Comparison of ENCODE assay signal across 9 cellular contexts in the genomic region with DNA sequence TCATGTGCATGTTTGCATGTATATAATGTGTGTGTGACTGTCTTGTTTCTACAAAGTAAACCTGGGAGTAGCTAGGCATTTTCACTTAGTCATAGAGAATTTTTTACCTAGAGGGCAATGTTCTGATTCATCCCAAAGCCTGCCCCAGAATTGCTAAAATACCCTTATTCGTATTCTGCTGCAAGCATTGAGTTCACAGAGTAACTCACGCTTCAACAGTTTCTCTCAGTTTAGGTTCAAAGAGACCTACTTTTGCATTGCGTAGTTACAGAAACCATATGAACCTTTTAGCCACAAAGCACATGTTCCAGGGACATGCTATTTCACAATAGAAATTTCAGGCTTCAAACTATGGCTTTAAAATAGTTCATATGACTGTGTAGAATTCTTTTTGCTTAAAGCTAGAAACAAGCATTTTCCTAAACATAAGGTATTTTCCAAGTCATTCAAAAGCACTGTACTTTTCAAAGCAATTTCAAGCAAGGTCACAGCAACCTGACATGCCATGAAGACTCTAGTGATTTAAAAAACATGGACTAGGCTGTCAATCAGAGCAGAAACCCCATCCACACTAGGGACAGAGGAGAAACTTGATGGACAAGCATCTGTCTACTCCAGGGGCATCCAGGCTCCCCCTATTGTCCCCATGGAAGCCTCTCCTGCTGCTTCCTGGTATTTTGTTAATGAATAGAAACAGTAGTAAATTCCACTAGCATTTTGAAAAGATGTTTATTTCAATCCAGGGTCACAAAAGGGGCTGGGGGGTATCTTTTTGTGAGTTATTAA.
A peak's percentile ranks its signal among the peaks of the same experiment; 100 is the strongest.
DNase-seq lines count a peak whose midpoint lies in the region; ATAC-seq and TF ChIP-seq lines count a peak whose summit lies in the region.
"Had no signal": no experiment of that assay in that cellular context is flagged by ENCODE, and none has a peak within 500 bp of the region (broad histone marks: within the 10 kb centered on the region; RNA-seq: fewer than 3 reads in every experiment).

No MANE protein-coding gene starts in this region.

- H3K4me1 ChIP-seq in smooth muscle cell (ENCODE audit: low read depth) (peaks cover 21% of the 10 kb centered on the region), tibial nerve (no peaks in the 10 kb centered on the region)

- H3K4me3 ChIP-seq in smooth muscle cell (no peak overlapping the region), tibial nerve (no peak overlapping the region)

- no peak overlapping the region for H3K9ac ChIP-seq in smooth muscle cell (ENCODE audit: low read depth)

- TF ChIP-seq CTCF in smooth muscle cell (IDR thresholded peaks at IDR 0.05; ENCODE audit: borderline replicate concordance, insufficient read depth, poor library complexity, severe bottlenecking), result no peak
- TF ChIP-seq CTCF in tibial nerve (IDR thresholded peaks at IDR 0.05), result no peak

- DNase-seq in NCI-H82 (lab: John Stamatoyannopoulos, UW) (peak; percentile 20), NCI-H82 treated with DMSO at 0.1 percent for 48 hours (lab: John Stamatoyannopoulos, UW; ENCODE audit: unreplicated experiment) (no peak), HS-5 (ENCODE audit: low read depth) (peak; percentile 2), fibroblast of gingiva (ENCODE audit: low read depth) (peak; percentile 9), smooth muscle cell (lab: John Stamatoyannopoulos, UW; ENCODE audit: unreplicated experiment) (no peak), tibial nerve (ENCODE audit: low spot score in 2 of 2) (no peak), SHP77 treated with DMSO at 0.1 percent for 48 hours (lab: John Stamatoyannopoulos, UW) (no peak)
- DNase-seq in stimulated activated naive CD8-positive, alpha-beta T cell treated with anti-CD3 and anti-CD28 coated beads, Interleukin-15, amount 100 ng/mL, for 72 hours, result no peak
- DNase-seq: activated CD4-positive, alpha-beta T cell treated with anti-CD3 and anti-CD28 coated beads, Interleukin-2, amount 50 U/mL, for 48 hours had no signal

- no peak for TF ChIP-seq EP300 in tibial nerve (IDR thresholded peaks at IDR 0.05)

- no peaks in the 10 kb centered on the region for H3F3A ChIP-seq in smooth muscle cell (ENCODE audit: low read depth)

- H3K4me2 ChIP-seq in smooth muscle cell, result no peak overlapping the region

- H3K36me3 ChIP-seq in smooth muscle cell (ENCODE audit: low read depth) (no peaks in the 10 kb centered on the region), tibial nerve (no peaks in the 10 kb centered on the region)

- no peaks in the 10 kb centered on the region for H4K20me1 ChIP-seq in smooth muscle cell (ENCODE audit: low read depth)

- H3K27ac Mint-ChIP-seq in stimulated activated naive CD8-positive, alpha-beta T cell treated with anti-CD3 and anti-CD28 coated beads, Interleukin-15, amount 100 ng/mL, for 72 hours, result no peak overlapping the region

- H3K4me1 Mint-ChIP-seq in stimulated activated naive CD8-positive, alpha-beta T cell treated with anti-CD3 and anti-CD28 coated beads, Interleukin-15, amount 100 ng/mL, for 72 hours, result no peaks in the 10 kb centered on the region

- ATAC-seq in stimulated activated naive CD8-positive, alpha-beta T cell treated with anti-CD3 and anti-CD28 coated beads, Interleukin-15, amount 100 ng/mL, for 72 hours, result no peak

- peaks cover 6 to 7% of the 10 kb centered on the region in 2 donors for H3K9me3 Mint-ChIP-seq in stimulated activated naive CD8-positive, alpha-beta T cell treated with anti-CD3 and anti-CD28 coated beads, Interleukin-15, amount 100 ng/mL, for 72 hours

- H3K4me3 Mint-ChIP-seq in stimulated activated naive CD8-positive, alpha-beta T cell treated with anti-CD3 and anti-CD28 coated beads, Interleukin-15, amount 100 ng/mL, for 72 hours, result no peak overlapping the region

- no peaks in the 10 kb centered on the region for H3K79me2 ChIP-seq in smooth muscle cell (ENCODE audit: low read depth)

- no peak for TF ChIP-seq POLR2A in tibial nerve (IDR thresholded peaks at IDR 0.05)

- H3K27ac ChIP-seq in smooth muscle cell (ENCODE audit: low read depth), result peak overlapping the region; percentile 36
- no peak overlapping the region for H3K27ac ChIP-seq in tibial nerve

- WGBS in smooth muscle cell (ENCODE audit: low lambda C conversion rate), result 50% methylated on average over 3 of the region's 3 CpGs
- WGBS in tibial nerve, 2 donors, result 78 to 91% methylated on average over 3 of the region's 3 CpGs

- H3K9me3 ChIP-seq in smooth muscle cell (replicated peaks; ENCODE audit: low read depth), result no peaks in the 10 kb centered on the region
- H3K9me3 ChIP-seq in tibial nerve, result peaks cover 0 to 10% (median 0%) of the 10 kb centered on the region in 4 donors

- no peaks in the 10 kb centered on the region for H3K27me3 ChIP-seq in smooth muscle cell (ENCODE audit: low read depth)
- no peaks in the 10 kb centered on the region for H3K27me3 ChIP-seq in tibial nerve

- no peak overlapping the region for H2AFZ ChIP-seq in smooth muscle cell (ENCODE audit: low read depth)

- H3K27me3 Mint-ChIP-seq in stimulated activated naive CD8-positive, alpha-beta T cell treated with anti-CD3 and anti-CD28 coated beads, Interleukin-15, amount 100 ng/mL, for 72 hours, result peaks cover 13% of the 10 kb centered on the region

Comparison
In these comparisons a context has a peak if more than half of its experiments do, and no peak if none do; other contexts are left out.
1. DNase-seq: peak in NCI-H82 (single experiment), HS-5 (single experiment) and fibroblast of gingiva (single experiment); none in NCI-H82 treated with DMSO at 0.1 percent for 48 hours (single experiment), smooth muscle cell (single experiment), tibial nerve (0 of 2), stimulated activated naive CD8-positive, alpha-beta T cell treated with anti-CD3 and anti-CD28 coated beads, Interleukin-15, amount 100 ng/mL, for 72 hours (0 of 2) and SHP77 treated with DMSO at 0.1 percent for 48 hours (single experiment).